12 cellular contexts compared by ENCODE assay signal in the genomic region with DNA sequence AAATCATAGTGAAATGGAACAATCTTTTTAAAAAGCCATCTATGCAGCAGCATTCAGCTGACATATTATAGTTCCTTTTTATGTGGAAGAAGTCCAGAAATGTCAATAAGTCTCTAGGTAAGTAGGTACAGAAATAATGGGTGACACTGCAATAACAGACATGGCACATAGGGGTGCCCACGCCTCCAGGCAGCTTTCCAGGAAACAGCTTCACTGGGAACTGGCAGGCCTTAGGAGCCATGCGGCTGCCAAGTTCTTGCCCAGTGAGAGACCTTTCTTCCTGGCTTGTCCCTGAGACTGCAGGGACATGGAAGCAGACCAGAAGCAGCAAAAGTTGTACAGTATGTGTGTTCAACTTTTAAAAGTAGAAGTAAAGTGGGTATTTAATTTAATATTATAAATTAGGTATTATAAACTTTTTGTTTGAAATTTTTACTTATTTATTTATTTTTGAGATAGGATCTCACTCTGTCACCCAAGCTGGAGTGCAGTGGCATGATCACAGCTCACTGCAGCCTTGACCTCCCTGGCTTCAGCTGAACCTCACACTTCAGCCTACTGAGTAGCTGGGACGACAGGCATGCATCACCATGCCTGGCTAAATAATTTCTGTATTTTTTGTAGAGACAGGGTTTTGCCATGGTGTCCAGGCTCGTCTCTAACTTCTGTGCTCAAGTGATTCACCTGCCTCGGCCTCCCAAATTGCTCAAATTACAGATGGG. TPM values are rescaled to one million over a fixed set of nuclear protein-coding genes. Genes with fewer than 3 reads are reported as not detected.
DNase-seq lines count a peak whose midpoint lies in the region; ATAC-seq, FAIRE-seq and TF ChIP-seq lines count a peak whose summit lies in the region.
"Had no signal": no experiment of that assay in that cellular context is flagged by ENCODE, and none has a peak within 500 bp of the region (broad histone marks: within the 10 kb centered on the region; RNA-seq: fewer than 3 reads in every experiment).

No MANE protein-coding gene starts in this region.

- no peak for ATAC-seq in HG02623 (IDR thresholded peaks at IDR 0.05; ENCODE audit: unreplicated experiment)

- no peaks in the 10 kb centered on the region for H3K27me3 ChIP-seq in A673 (replicated peaks; ENCODE audit: insufficient read depth, low read depth, low read length, poor library complexity)

- intact Hi-C loops in A673 (cut with micrococcal nuclease; ENCODE audit: unreplicated experiment) = no loop called here
- intact Hi-C loops in head of caudate nucleus (cut with DNase I) = no loop called here

- POLR2A ChIA-PET in A673 (lab: Charles Lee; ENCODE audit: low non-redundant PET) = no interaction called here

- no peak overlapping the region for H3K4me3 ChIP-seq in A673 (ENCODE audit: low read depth, low read length, poor library complexity, severe bottlenecking)

- CTCF ChIA-PET in A673 (lab: Charles Lee) = no interaction called here

- H3K36me3 ChIP-seq in A673 (ENCODE audit: insufficient read depth, low read length, poor library complexity, severe bottlenecking) = no peaks in the 10 kb centered on the region

- BruUV-seq in A673 (replicated peaks; lab: Mats Ljungman, UMichigan) = no TSS peak

- H3K9me3 ChIP-seq in A673 (ENCODE audit: low read depth, low read length, poor library complexity, severe bottlenecking) = no peaks in the 10 kb centered on the region

- no peak overlapping the region for H3K27ac ChIP-seq in A673 (ENCODE audit: low read depth, low read length, poor library complexity, severe bottlenecking)

- no peak for FAIRE-seq in urothelium cell line (lab: Jason Lieb, UNC)
- FAIRE-seq: GM12892, RCC 7860 had no signal

- TF ChIP-seq CTCF in A673 (conservative IDR thresholded peaks at IDR 0.05; ENCODE audit: low read depth, low read length) = no peak

- H3K4me1 ChIP-seq in A673 (ENCODE audit: insufficient read depth, low read length, poor library complexity, severe bottlenecking) = no peaks in the 10 kb centered on the region

- DNase-seq in A673 (ENCODE audit: low spot score) = peak; percentile 37
- DNase-seq in RKO (ENCODE audit: low spot score) = peak; percentile 45
- peak in 39 of 42 donors; percentile 13 to 78 (median 47) for DNase-seq in head of caudate nucleus
- peak; percentile 38 for DNase-seq in myocyte (ENCODE audit: low read depth)
- no peak for DNase-seq in activated CD4-positive, alpha-beta T cell treated with anti-CD3 and anti-CD28 coated beads for 1 hour
- no peak for DNase-seq in NK-92 (lab: John Stamatoyannopoulos, UW; ENCODE audit: unreplicated experiment)
- DNase-seq in urothelium cell line (ENCODE audit: low spot score) = no peak
- DNase-seq: ACHN; activated CD4-positive, CD25-positive, alpha-beta regulatory T cell had no signal

RNA-seq across cellular contexts. Expression of a gene that starts 12.1 kb away (rescaled TPM):
- total RNA-seq in A673 (2021) (0.31 and 0.52 TPM in 2 replicates), myocyte (not detected in 2 replicates)
- polyA plus RNA-seq in myocyte (2012) = not detected

Comparison
In these comparisons a context has a peak if more than half of its experiments do, and no peak if none do; other contexts are left out.
1. DNase-seq: peak in A673 (single experiment), RKO (single experiment), head of caudate nucleus (39 of 42) and myocyte (single experiment); none in activated CD4-positive, alpha-beta T cell treated with anti-CD3 and anti-CD28 coated beads for 1 hour (single experiment), NK-92 (single experiment) and urothelium cell line (single experiment).